7 cellular contexts compared by ENCODE assay signal in genomic region chr15:24858183-24858582, GRCh38.
DNase-seq lines count a peak whose midpoint lies in the region; TF ChIP-seq lines count a peak whose summit lies in the region.
"Not testable (repeated sequence)": the region's sequence is repeated elsewhere in the genome, so short reads cannot be mapped to it uniquely, and the experiment has no call there.

No MANE protein-coding gene starts in this region.

- peak overlapping the region; percentile 88 for H3K9ac ChIP-seq in HUES64 (ENCODE audit: low read depth, low read length)
- peak overlapping the region; percentile 94 for H3K9ac ChIP-seq in endodermal cell (ENCODE audit: extremely low read depth, low read length, poor library complexity, severe bottlenecking)
- H3K9ac ChIP-seq in mesenchymal stem cell (ENCODE audit: low read length), result peak overlapping the region; percentile 53
- not testable (repeated sequence) for H3K9ac ChIP-seq in neural progenitor cell

- not testable (repeated sequence) for H3K14ac ChIP-seq in mesenchymal stem cell (ENCODE audit: low read length in 2 of 2)

- not testable (repeated sequence) for TF ChIP-seq CTCF in ascending aorta (IDR thresholded peaks at IDR 0.05); endodermal cell (conservative IDR thresholded peaks at IDR 0.05); right atrium auricular region (IDR thresholded peaks at IDR 0.05); neural progenitor cell (IDR thresholded peaks at IDR 0.05); tibial artery (IDR thresholded peaks at IDR 0.05)

- H3K79me2 ChIP-seq in neural progenitor cell (ENCODE audit: low read depth), result peaks cover 53% of the 10 kb centered on the region

- H3K36me3 ChIP-seq in HUES64 (ENCODE audit: insufficient read depth, low read length); ascending aorta; endodermal cell (ENCODE audit: control insufficient read depth, insufficient read depth, low read length); right atrium auricular region; mesenchymal stem cell (ENCODE audit: control insufficient read depth in 1 of 2, insufficient read depth in 2 of 2, low read depth in 1 of 2, low read length in 2 of 2); neural progenitor cell; tibial artery: not testable (repeated sequence)

- not testable (repeated sequence) for DNase-seq in ascending aorta (ENCODE audit: low spot score in 2 of 2); endodermal cell; right atrium auricular region (ENCODE audit: low spot score); mesenchymal stem cell; neural progenitor cell (ENCODE audit: low spot score); tibial artery

- peak overlapping the region; percentile 59 for H3K4me3 ChIP-seq in HUES64 (ENCODE audit: low read length)
- H3K4me3 ChIP-seq in ascending aorta; mesenchymal stem cell (ENCODE audit: insufficient read depth in 1 of 2, low read depth in 1 of 2, low read length in 2 of 2): not testable (repeated sequence)
- H3K4me3 ChIP-seq in endodermal cell (ENCODE audit: low read length), result peak overlapping the region; percentile 83
- peak overlapping the region in 1 of 2 donors; percentile 30 for H3K4me3 ChIP-seq in right atrium auricular region
- H3K4me3 ChIP-seq in neural progenitor cell, result peak overlapping the region; percentile 62
- peak overlapping the region in 1 of 2 donors; percentile 9 for H3K4me3 ChIP-seq in tibial artery

- H3F3A ChIP-seq in neural progenitor cell (ENCODE audit: low read depth), result peaks cover 40% of the 10 kb centered on the region

- not testable (repeated sequence) for H4K20me1 ChIP-seq in neural progenitor cell (ENCODE audit: low read depth)

- H2AFZ ChIP-seq in mesenchymal stem cell (ENCODE audit: low read depth, low read length); neural progenitor cell (replicated peaks): not testable (repeated sequence)

- not testable (repeated sequence) for H2AK5ac ChIP-seq in mesenchymal stem cell (ENCODE audit: low read length, severe bottlenecking)

- not testable (repeated sequence) for H2BK15ac ChIP-seq in mesenchymal stem cell (ENCODE audit: low read depth, poor library complexity, severe bottlenecking)

- not testable (repeated sequence) for H3K79me1 ChIP-seq in mesenchymal stem cell (replicated peaks; ENCODE audit: low read length, poor library complexity, severe bottlenecking)

- not testable (repeated sequence) for H3K4me2 ChIP-seq in mesenchymal stem cell (ENCODE audit: low read length, poor library complexity, severe bottlenecking)
- H3K4me2 ChIP-seq in neural progenitor cell, result peak overlapping the region; percentile 77

- H3K27ac ChIP-seq in HUES64 (ENCODE audit: low read depth, low read length), result peak overlapping the region; percentile 98
- H3K27ac ChIP-seq in ascending aorta, result peak overlapping the region; percentile 46 to 57
- H3K27ac ChIP-seq in endodermal cell (ENCODE audit: low read depth, low read length), result peak overlapping the region; percentile 97
- peak overlapping the region; percentile 18 to 72 for H3K27ac ChIP-seq in right atrium auricular region
- H3K27ac ChIP-seq in mesenchymal stem cell (ENCODE audit: low read length, poor library complexity, severe bottlenecking), result not testable (repeated sequence)
- H3K27ac ChIP-seq in neural progenitor cell, result peak overlapping the region; percentile 96
- H3K27ac ChIP-seq in tibial artery, result peak overlapping the region; percentile 52 to 57

- peak overlapping the region; percentile 54 for H3K4me3 Mint-ChIP-seq in endodermal cell
- peak overlapping the region; percentile 75 for H3K4me3 Mint-ChIP-seq in neural progenitor cell

- H3K23ac ChIP-seq in mesenchymal stem cell (ENCODE audit: low read length in 2 of 2), result not testable (repeated sequence)

- H2BK120ac ChIP-seq in mesenchymal stem cell (ENCODE audit: low read depth, low read length), result not testable (repeated sequence)

- H4K8ac ChIP-seq in mesenchymal stem cell (ENCODE audit: low read length), result not testable (repeated sequence)

- intact Hi-C loops in ascending aorta (cut with DNase I), result loop anchor here (5.0 kb wide), 1 partner anchor 99 kb away; no protein-coding TSS in a partner anchor
- intact Hi-C loops in tibial artery (cut with DNase I; ENCODE audit: low total_unique reads), result not testable (repeated sequence)

- peaks cover 26% of the 10 kb centered on the region for H3K4me1 Mint-ChIP-seq in endodermal cell
- H3K4me1 Mint-ChIP-seq in neural progenitor cell, result peaks cover 33% of the 10 kb centered on the region

- not testable (repeated sequence) for H2BK12ac ChIP-seq in mesenchymal stem cell (ENCODE audit: low read length in 2 of 2)

- H3K27me3 ChIP-seq in HUES64 (ENCODE audit: insufficient read depth, low read length); ascending aorta; endodermal cell (ENCODE audit: control insufficient read depth, insufficient read depth, low read length, poor library complexity, severe bottlenecking); right atrium auricular region; mesenchymal stem cell (ENCODE audit: control insufficient read depth in 1 of 2, insufficient read depth in 1 of 2, low read length in 2 of 2); neural progenitor cell; tibial artery: not testable (repeated sequence)

- peaks cover 45% of the 10 kb centered on the region for H3K9me3 Mint-ChIP-seq in endodermal cell
- not testable (repeated sequence) for H3K9me3 Mint-ChIP-seq in neural progenitor cell

- not testable (repeated sequence) for H3K18ac ChIP-seq in mesenchymal stem cell (ENCODE audit: low read depth in 1 of 2, low read length in 2 of 2)

- H3K4ac ChIP-seq in mesenchymal stem cell (ENCODE audit: low read depth in 1 of 2, low read length in 2 of 2), result not testable (repeated sequence)

- H3K27me3 Mint-ChIP-seq in endodermal cell (ENCODE audit: insufficient read depth); neural progenitor cell (ENCODE audit: insufficient read depth, low read depth): not testable (repeated sequence)

- peaks cover 27% of the 10 kb centered on the region for H3K9me3 ChIP-seq in HUES64 (ENCODE audit: insufficient read depth, low read depth, low read length)
- not testable (repeated sequence) for H3K9me3 ChIP-seq in ascending aorta; right atrium auricular region; neural progenitor cell (ENCODE audit: low read depth); tibial artery
- H3K9me3 ChIP-seq in endodermal cell (ENCODE audit: control insufficient read depth, low read length), result peaks cover 11% of the 10 kb centered on the region
- peaks cover 17% of the 10 kb centered on the region for H3K9me3 ChIP-seq in mesenchymal stem cell (ENCODE audit: control insufficient read depth, low read length)

- WGBS in HUES64, result 70% methylated on average over 4 of the region's 4 CpGs
- 60 to 62% methylated on average over 1 to 4 of the region's 4 CpGs for WGBS in endodermal cell (ENCODE audit: insufficient coverage in 1 of 2, insufficient read length in 1 of 2), 2 experiments
- 67% methylated on average over 4 of the region's 4 CpGs for whole genome bisulfite sequencing in mesenchymal stem cell

- H4K91ac ChIP-seq in mesenchymal stem cell (ENCODE audit: low read length), result not testable (repeated sequence)

- not testable (repeated sequence) for H3K36me3 Mint-ChIP-seq in endodermal cell (ENCODE audit: low read depth); neural progenitor cell

- peak overlapping the region; percentile 95 for H3K27ac Mint-ChIP-seq in endodermal cell
- H3K27ac Mint-ChIP-seq in neural progenitor cell, result peak overlapping the region; percentile 99

- not testable (repeated sequence) for H2BK5ac ChIP-seq in mesenchymal stem cell (ENCODE audit: low read depth, low read length, poor library complexity, severe bottlenecking)

- H3K4me1 ChIP-seq in HUES64 (ENCODE audit: insufficient read depth, low read length) (peaks cover 34% of the 10 kb centered on the region), neural progenitor cell (peaks cover 29% of the 10 kb centered on the region)
- not testable (repeated sequence) for H3K4me1 ChIP-seq in ascending aorta; endodermal cell (ENCODE audit: control insufficient read depth, insufficient read depth, low read length); right atrium auricular region; mesenchymal stem cell (ENCODE audit: control insufficient read depth, insufficient read depth, low read depth, low read length); tibial artery
